In genomic region chr20:24581443-24582170, GRCh38 we compare ENCODE assay signal across 27 cellular contexts.
"Had no signal": no experiment of that assay in that cellular context is flagged by ENCODE, and none has a peak within 500 bp of the region (broad histone marks: within the 10 kb centered on the region; RNA-seq: fewer than 3 reads in every experiment).

No MANE protein-coding gene starts in this region.

- FAIRE-seq: endometrium, kidney had no signal

- H3K4me1 ChIP-seq: gastrocnemius medialis, heart left ventricle, prostate gland, right atrium auricular region, sigmoid colon, stomach, testis, tibial artery, upper lobe of left lung, uterus had no signal

- DNase-seq: dermis blood vessel endothelial cell; effector memory CD8-positive, alpha-beta T cell; erythroblast; foreskin fibroblast; gastrocnemius medialis; heart left ventricle; kidney; mucosa of descending colon; naive B cell; sigmoid colon; stimulated activated CD4-positive, alpha-beta T cell treated with anti-CD3 and anti-CD28 coated beads, Interleukin-2, amount 100 ng/mL, for 24 hours; stimulated activated CD4-positive, alpha-beta T cell treated with anti-CD3 and anti-CD28 coated beads, Interleukin-4, amount 100 ng/mL, for 24 hours; stimulated activated naive CD4-positive, alpha-beta T cell treated with Interleukin-2 at 50 U/mL for 16 hours; stomach; testis; tibial artery; upper lobe of left lung; uterus had no signal

- H3K9me3 ChIP-seq: gastrocnemius medialis, heart left ventricle, mucosa of descending colon, prostate gland, right atrium auricular region, sigmoid colon, stomach, testis, tibial artery, upper lobe of left lung, uterus had no signal

- H2AFZ ChIP-seq: hepatocyte had no signal

- H3K79me2 ChIP-seq: hepatocyte had no signal

- ATAC-seq: effector memory CD8-positive, alpha-beta T cell; gastrocnemius medialis; heart left ventricle; left lobe of liver; mucosa of descending colon; natural killer cell treated with Interleukin-12 subunit alpha and Interleukin-12 subunit beta and Interleukin-15 and Interleukin-18, amount 100 ng/mL, for 72 hours; stimulated activated effector memory CD8-positive, alpha-beta T cell treated with anti-CD3 and anti-CD28 coated beads, Interleukin-12 subunit alpha, Interleukin-12 subunit beta, amount 100 ng/mL, for 72 hours had no signal

- H3K27ac ChIP-seq: coronary artery, gastrocnemius medialis, heart left ventricle, hepatocyte, prostate gland, right atrium auricular region, sigmoid colon, stomach, testis, tibial artery, upper lobe of left lung, uterus had no signal

- H3K36me3 ChIP-seq: gastrocnemius medialis, heart left ventricle, prostate gland, right atrium auricular region, sigmoid colon, stomach, tibial artery, upper lobe of left lung, uterus had no signal

- H3K27me3 ChIP-seq: gastrocnemius medialis, heart left ventricle, hepatocyte, right atrium auricular region, stomach, testis, tibial artery, upper lobe of left lung, uterus had no signal

- H3K4me2 ChIP-seq: hepatocyte had no signal

- H3K4me3 ChIP-seq: coronary artery, gastrocnemius medialis, heart left ventricle, hepatocyte, lung, mucosa of descending colon, prostate gland, right atrium auricular region, sigmoid colon, stomach, testis, tibial artery, upper lobe of left lung, uterus had no signal
